In genomic region chr5:86617756-86618577, GRCh38 we compare ENCODE assay signal across 8 cellular contexts. TPM values are rescaled to one million over a fixed set of nuclear protein-coding genes. Genes with fewer than 3 reads are reported as not detected.
A peak's percentile ranks its signal among the peaks of the same experiment; 100 is the strongest.
DNase-seq lines count a peak whose midpoint lies in the region; ATAC-seq and TF ChIP-seq lines count a peak whose summit lies in the region.

Gene COX7C (plus strand): TSS chr5:86617941. CDS start chr5:86618056, 115 bp downstream.

- no peaks in the 10 kb centered on the region for H3K27me3 Mint-ChIP-seq in Calu3 (ENCODE audit: unreplicated experiment)

- no peaks in the 10 kb centered on the region for H3F3A ChIP-seq in OCI-LY1 (ENCODE audit: insufficient read depth, low read length)

- BruUV-seq in Calu3 (replicated peaks; lab: Mats Ljungman, UMichigan): TSS peak; percentile 35

- TF ChIP-seq CTCF in Calu3 (IDR thresholded peaks at IDR 0.05; ENCODE audit: unreplicated experiment) (no peak), OCI-LY1 (IDR thresholded peaks at IDR 0.05; ENCODE audit: low read length) (no peak)

- H3K27ac ChIP-seq in HUES64 (ENCODE audit: low read depth, low read length) (peak within 1 kb of the TSS; percentile 90), OCI-LY1 (ENCODE audit: low read depth, low read length, poor library complexity, severe bottlenecking) (peak within 1 kb of the TSS; percentile 76)

- H3K4me3 Mint-ChIP-seq in Calu3 (ENCODE audit: low read depth, unreplicated experiment): peak within 1 kb of the TSS; percentile 98

- no peaks in the 10 kb centered on the region for H4K20me1 ChIP-seq in OCI-LY1 (ENCODE audit: insufficient read depth, low read length)

- in situ Hi-C loops in endometrial microvascular endothelial cells (cut with HindIII; ENCODE audit: inconsistent ontology term, low pct_unique_long_range_greater_than_20kb, low sequenced_read_pairs): no loop called here

- H3K4me1 Mint-ChIP-seq in Calu3 (ENCODE audit: low read depth, unreplicated experiment): peaks cover 8% of the 10 kb centered on the region

- H3K27me3 ChIP-seq in HUES64 (ENCODE audit: insufficient read depth, low read length): no peaks in the 10 kb centered on the region
- H3K27me3 ChIP-seq in OCI-LY1 (ENCODE audit: insufficient read depth, low read length): no peaks in the 10 kb centered on the region

- ATAC-seq in GM21447 (IDR thresholded peaks at IDR 0.05; ENCODE audit: unreplicated experiment): peak; percentile 99

- H3K36me3 ChIP-seq in HUES64 (ENCODE audit: insufficient read depth, low read length) (peaks cover 38% of the 10 kb centered on the region), OCI-LY1 (ENCODE audit: insufficient read depth, low read length) (peaks cover 39% of the 10 kb centered on the region)

- peak within 1 kb of the TSS; percentile 96 for H3K27ac Mint-ChIP-seq in Calu3 (ENCODE audit: unreplicated experiment)

- no peaks in the 10 kb centered on the region for H3K9me2 ChIP-seq in OCI-LY1 (ENCODE audit: low read depth, low read length)

- intact Hi-C loops in Calu3 (cut with micrococcal nuclease; ENCODE audit: unreplicated experiment): no loop called here

- H3K79me2 ChIP-seq in OCI-LY1 (ENCODE audit: insufficient read depth, low read length): peaks cover 12% of the 10 kb centered on the region

- WGBS in HUES64: 1% methylated on average over 40 of the region's 41 CpGs

- H2AFZ ChIP-seq in OCI-LY1 (ENCODE audit: low read length): peak within 1 kb of the TSS; percentile 98

- peak within 1 kb of the TSS; percentile 65 for H3K4me2 ChIP-seq in OCI-LY1 (ENCODE audit: low read length)

- H3K9ac ChIP-seq in HUES64 (ENCODE audit: low read depth, low read length) (peak within 1 kb of the TSS; percentile 97), OCI-LY1 (ENCODE audit: low read length) (peak within 1 kb of the TSS; percentile 96)

- peaks cover 2% of the 10 kb centered on the region for H3K9me3 Mint-ChIP-seq in Calu3 (ENCODE audit: low read depth, unreplicated experiment)

- DNase-seq in Calu3 (peak; percentile 94), mesenteric fat pad (ENCODE audit: low spot score) (peak; percentile 90)
- DNase-seq in activated CD8-positive, alpha-beta memory T cell treated with anti-CD3 and anti-CD28 coated beads, Interleukin-2, amount 50 U/mL, for 4 hours: peak; percentile 89
- DNase-seq in stimulated activated CD8-positive, alpha-beta memory T cell treated with anti-CD3 and anti-CD28 coated beads, Interleukin-15, amount 100 ng/mL, for 24 hours (ENCODE audit: low read depth): peak; percentile 51

- H3K4me1 ChIP-seq in HUES64 (ENCODE audit: insufficient read depth, low read length) (peaks cover 10% of the 10 kb centered on the region), OCI-LY1 (ENCODE audit: insufficient read depth, low read length, severe bottlenecking) (peaks cover 15% of the 10 kb centered on the region)

- H3K9me3 ChIP-seq in HUES64 (ENCODE audit: insufficient read depth, low read depth, low read length) (no peaks in the 10 kb centered on the region), OCI-LY1 (ENCODE audit: low read length) (no peaks in the 10 kb centered on the region)

- peak within 1 kb of the TSS; percentile 91 for H3K4me3 ChIP-seq in HUES64 (ENCODE audit: low read length)
- H3K4me3 ChIP-seq in OCI-LY1 (ENCODE audit: low read depth, low read length, poor library complexity, severe bottlenecking): peak within 1 kb of the TSS; percentile 92

- CTCF ChIA-PET in Calu3 (lab: Charles Lee): interaction anchor here (0.7 kb wide), 1 partner anchor 397 kb away, joined by 3 read pairs; no protein-coding TSS in a partner anchor

- H3K36me3 Mint-ChIP-seq in Calu3 (ENCODE audit: insufficient read depth, unreplicated experiment): peaks cover 54% of the 10 kb centered on the region

RNA-seq across cellular contexts. Expression of gene COX7C, which starts in this region (rescaled TPM):
- total RNA-seq in Calu3 (2022): 730 and 859 TPM in 2 replicates
- 708 TPM for polyA plus RNA-seq in HUES64 (2013, experiment 1 of 2)
- polyA plus RNA-seq in HUES64 (2013, experiment 2 of 2): 797 TPM
- 315 TPM for total RNA-seq in endometrial microvascular endothelial cells (ENCODE audit: inconsistent ontology term)
- 394 TPM for total RNA-seq in mesenteric fat pad

Comparison
In these comparisons a context has a peak if more than half of its experiments do, and no peak if none do; other contexts are left out.
1. Peak in every context shown above with its lines: DNase-seq, ATAC-seq, H3K4me3 ChIP-seq and H3K27ac ChIP-seq.